In the genomic region with DNA sequence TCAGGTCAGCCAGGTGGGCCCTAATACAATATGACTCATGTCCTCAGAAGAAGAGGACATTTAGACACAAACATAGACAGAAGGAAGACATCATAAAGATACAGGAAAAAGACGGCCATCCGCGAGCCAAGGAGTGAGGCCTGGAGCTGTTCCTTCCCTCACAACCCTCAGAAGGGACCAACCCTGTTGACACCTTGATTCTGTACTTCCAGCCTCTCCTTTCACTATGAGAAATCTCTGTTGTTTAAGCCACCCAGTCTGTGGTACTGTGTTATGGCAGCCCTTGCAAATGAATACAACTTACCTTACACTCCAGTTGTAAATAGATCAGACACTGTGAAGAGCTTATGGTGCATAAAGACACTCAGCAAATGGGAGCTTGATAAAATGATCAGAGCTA, we compare ENCODE assay signal across 19 cellular contexts.
DNase-seq lines count a peak whose midpoint lies in the region; ATAC-seq and TF ChIP-seq lines count a peak whose summit lies in the region.
"Had no signal": no experiment of that assay in that cellular context is flagged by ENCODE, and none has a peak within 500 bp of the region (broad histone marks: within the 10 kb centered on the region; RNA-seq: fewer than 3 reads in every experiment).

No MANE protein-coding gene starts in this region.

- no peaks in the 10 kb centered on the region for H4K20me1 ChIP-seq in Loucy (ENCODE audit: insufficient read depth, low read length, poor library complexity, severe bottlenecking)

- no peaks in the 10 kb centered on the region for H3K36me3 Mint-ChIP-seq in Caco-2 (ENCODE audit: insufficient read depth, unreplicated experiment)
- H3K36me3 Mint-ChIP-seq in activated naive CD4-positive, alpha-beta T cell treated with anti-CD3 and anti-CD28 coated beads for 36 hours (ENCODE audit: low read depth), result no peaks in the 10 kb centered on the region
- H3K36me3 Mint-ChIP-seq: CD4-positive, alpha-beta memory T cell had no signal

- H3K4me1 Mint-ChIP-seq in Caco-2 (ENCODE audit: low read depth, unreplicated experiment), result peaks cover 37% of the 10 kb centered on the region
- H3K4me1 Mint-ChIP-seq in activated naive CD4-positive, alpha-beta T cell treated with anti-CD3 and anti-CD28 coated beads for 36 hours (ENCODE audit: low read depth), result no peaks in the 10 kb centered on the region
- H3K4me1 Mint-ChIP-seq: CD4-positive, alpha-beta memory T cell had no signal

- CTCF ChIA-PET in Caco-2 (lab: Charles Lee), result no interaction called here
- CTCF ChIA-PET in activated naive CD4-positive, alpha-beta T cell treated with anti-CD3 and anti-CD28 coated beads for 36 hours (lab: Charles Lee), result no interaction called here

- H3K9me2 ChIP-seq in Loucy (replicated peaks; ENCODE audit: low read depth, low read length), result no peaks in the 10 kb centered on the region

- no peak overlapping the region for H3K4me3 ChIP-seq in Caco-2 (ENCODE audit: low read depth, low read length)
- H3K4me3 ChIP-seq in Loucy (ENCODE audit: low read length, poor library complexity, severe bottlenecking), result no peak overlapping the region
- no peak overlapping the region for H3K4me3 ChIP-seq in mesenchymal stem cell (ENCODE audit: insufficient read depth in 1 of 2, low read depth in 1 of 2, low read length in 2 of 2)
- H3K4me3 ChIP-seq: GM12878, GM23248 had no signal

- no peaks in the 10 kb centered on the region for H3K27me3 Mint-ChIP-seq in Caco-2 (ENCODE audit: insufficient read depth, unreplicated experiment)
- no peaks in the 10 kb centered on the region for H3K27me3 Mint-ChIP-seq in activated naive CD4-positive, alpha-beta T cell treated with anti-CD3 and anti-CD28 coated beads for 36 hours (ENCODE audit: low read depth)
- H3K27me3 Mint-ChIP-seq: CD4-positive, alpha-beta memory T cell had no signal

- no peak overlapping the region for H2BK120ac ChIP-seq in mesenchymal stem cell (ENCODE audit: low read depth, low read length)

- no peak for TF ChIP-seq CTCF in Caco-2 (IDR thresholded peaks at IDR 0.05; ENCODE audit: insufficient read depth in 1 of 2, low read depth in 1 of 2, low read length in 1 of 2, severe bottlenecking in 1 of 2, unreplicated experiment in 1 of 2)
- no peak for TF ChIP-seq CTCF in Loucy (conservative IDR thresholded peaks at IDR 0.05; ENCODE audit: low read length)

- H3F3A ChIP-seq in Loucy (ENCODE audit: low read depth), result peaks cover 4% of the 10 kb centered on the region; the same call in 1 of the 2 replicates

- intact Hi-C loops in Caco-2 (cut with micrococcal nuclease; ENCODE audit: unreplicated experiment), result no loop called here
- intact Hi-C loops in activated naive CD4-positive, alpha-beta T cell treated with anti-CD3 and anti-CD28 coated beads for 36 hours (cut with micrococcal nuclease), result no loop called here

- no peak overlapping the region for H4K8ac ChIP-seq in mesenchymal stem cell (ENCODE audit: low read length)

- H3K4me2 ChIP-seq in Loucy (ENCODE audit: low read depth, low read length, poor library complexity, severe bottlenecking), result peak overlapping the region; percentile 50
- H3K4me2 ChIP-seq in mesenchymal stem cell (ENCODE audit: low read length, poor library complexity, severe bottlenecking), result no peak overlapping the region

- no peak overlapping the region for H2BK5ac ChIP-seq in mesenchymal stem cell (ENCODE audit: low read depth, low read length, poor library complexity, severe bottlenecking)

- no peak overlapping the region for H2BK15ac ChIP-seq in mesenchymal stem cell (ENCODE audit: low read depth, poor library complexity, severe bottlenecking)

- H3K36me3 ChIP-seq in Caco-2 (ENCODE audit: control insufficient read depth, insufficient read depth, low read length), result no peaks in the 10 kb centered on the region
- no peaks in the 10 kb centered on the region for H3K36me3 ChIP-seq in Loucy (ENCODE audit: insufficient read depth, low read length)
- H3K36me3 ChIP-seq in mesenchymal stem cell (ENCODE audit: control insufficient read depth in 1 of 2, insufficient read depth in 2 of 2, low read depth in 1 of 2, low read length in 2 of 2), result no peaks in the 10 kb centered on the region

- no peak overlapping the region for H3K14ac ChIP-seq in mesenchymal stem cell (ENCODE audit: low read length in 2 of 2)

- DNase-seq in Caco-2 (no peak), Caki2 (ENCODE audit: low read depth) (peak; percentile 37), mesenchymal stem cell (no peak)
- DNase-seq in activated naive CD4-positive, alpha-beta T cell treated with anti-CD3 and anti-CD28 coated beads for 36 hours, result no peak
- DNase-seq: C1 segment of cervical spinal cord; CD4-positive, alpha-beta memory T cell; COR-L47; DMS 273 treated with DMSO at 0.1 percent for 48 hours; DMS79; EL; GDM1; GM23248; H7; HCEC 1CT; HFFc6 had no signal

- H2AK5ac ChIP-seq in mesenchymal stem cell (ENCODE audit: low read length, severe bottlenecking), result peak overlapping the region; percentile 39

- ATAC-seq in HG03045 (IDR thresholded peaks at IDR 0.05; ENCODE audit: unreplicated experiment) (no peak), HG03378 (IDR thresholded peaks at IDR 0.05; ENCODE audit: unreplicated experiment) (no peak)
- ATAC-seq: GM12878 had no signal

- no peak overlapping the region for H3K23ac ChIP-seq in mesenchymal stem cell (ENCODE audit: low read length in 2 of 2)

- H3K27ac Mint-ChIP-seq in Caco-2 (ENCODE audit: unreplicated experiment), result peak overlapping the region; percentile 69
- no peak overlapping the region for H3K27ac Mint-ChIP-seq in activated naive CD4-positive, alpha-beta T cell treated with anti-CD3 and anti-CD28 coated beads for 36 hours
- H3K27ac Mint-ChIP-seq: HFFc6 had no signal

- H3K9me3 ChIP-seq in Caco-2 (no peaks in the 10 kb centered on the region), Loucy (ENCODE audit: insufficient read depth, low read depth, low read length) (0 out of 2 replicates have a peak, but pooled peaks cover 5% of the 10 kb centered on the region), mesenchymal stem cell (ENCODE audit: control insufficient read depth, low read length) (no peaks in the 10 kb centered on the region)

- H2AFZ ChIP-seq in Loucy (ENCODE audit: low read length) (no peak overlapping the region), mesenchymal stem cell (ENCODE audit: low read depth, low read length) (no peak overlapping the region)
- H2AFZ ChIP-seq: GM23248 had no signal

- no peak overlapping the region for H3K27ac ChIP-seq in mesenchymal stem cell (ENCODE audit: low read length, poor library complexity, severe bottlenecking)
- H3K27ac ChIP-seq: GM23248 had no signal

- POLR2A ChIA-PET in Caco-2 (lab: Charles Lee), result interaction anchor here (0.5 kb wide), 1 partner anchor 71 kb away, joined by 3 read pairs; no protein-coding TSS in a partner anchor

- H2BK12ac ChIP-seq in mesenchymal stem cell (ENCODE audit: low read length in 2 of 2), result no peak overlapping the region

- in situ Hi-C loops in Caki2 (cut with HindIII; ENCODE audit: low pct_unique_long_range_greater_than_20kb, low sequenced_read_pairs), result no loop called here

- H3K9me3 Mint-ChIP-seq in Caco-2 (ENCODE audit: unreplicated experiment), result no peaks in the 10 kb centered on the region
- H3K9me3 Mint-ChIP-seq in activated naive CD4-positive, alpha-beta T cell treated with anti-CD3 and anti-CD28 coated beads for 36 hours, result no peaks in the 10 kb centered on the region

- peaks cover 44% of the 10 kb centered on the region for H3K4me1 ChIP-seq in Caco-2
- H3K4me1 ChIP-seq in Loucy (ENCODE audit: insufficient read depth, low read length, poor library complexity, severe bottlenecking), result peaks cover 36% of the 10 kb centered on the region
- H3K4me1 ChIP-seq in mesenchymal stem cell (ENCODE audit: control insufficient read depth, insufficient read depth, low read depth, low read length), result no peaks in the 10 kb centered on the region

- H4K91ac ChIP-seq in mesenchymal stem cell (ENCODE audit: low read length), result no peak overlapping the region

- H3K18ac ChIP-seq in mesenchymal stem cell (ENCODE audit: low read depth in 1 of 2, low read length in 2 of 2), result no peak overlapping the region

- H3K9ac ChIP-seq in Loucy (ENCODE audit: low read depth, low read length, poor library complexity, severe bottlenecking), result no peak overlapping the region
- H3K9ac ChIP-seq in mesenchymal stem cell (ENCODE audit: low read length), result no peak overlapping the region
- H3K9ac ChIP-seq: GM23248 had no signal

- H3K79me1 ChIP-seq in mesenchymal stem cell (replicated peaks; ENCODE audit: low read length, poor library complexity, severe bottlenecking), result no peaks in the 10 kb centered on the region

- H3K27me3 ChIP-seq in Caco-2 (replicated peaks; ENCODE audit: control insufficient read depth, insufficient read depth, low read length) (no peaks in the 10 kb centered on the region), Loucy (ENCODE audit: insufficient read depth, low read length, poor library complexity, severe bottlenecking) (no peaks in the 10 kb centered on the region), mesenchymal stem cell (ENCODE audit: control insufficient read depth in 1 of 2, insufficient read depth in 1 of 2, low read length in 2 of 2) (no peaks in the 10 kb centered on the region)

- H3K79me2 ChIP-seq in Loucy (ENCODE audit: insufficient read depth, low read length), result no peaks in the 10 kb centered on the region

- no TSS peak for BruUV-seq in Caco-2 (replicated peaks; lab: Mats Ljungman, UMichigan)

- WGBS in mesenchymal stem cell, result 100% methylated on average over 3 of the region's 3 CpGs

- H3K4ac ChIP-seq in mesenchymal stem cell (ENCODE audit: low read depth in 1 of 2, low read length in 2 of 2), result no peak overlapping the region

- H3K4me3 Mint-ChIP-seq in Caco-2 (ENCODE audit: unreplicated experiment), result no peak overlapping the region
- no peak overlapping the region for H3K4me3 Mint-ChIP-seq in activated naive CD4-positive, alpha-beta T cell treated with anti-CD3 and anti-CD28 coated beads for 36 hours
- H3K4me3 Mint-ChIP-seq: CD4-positive, alpha-beta memory T cell; HFFc6 had no signal
